ENCODE assay signal across 16 cellular contexts in the genomic region with DNA sequence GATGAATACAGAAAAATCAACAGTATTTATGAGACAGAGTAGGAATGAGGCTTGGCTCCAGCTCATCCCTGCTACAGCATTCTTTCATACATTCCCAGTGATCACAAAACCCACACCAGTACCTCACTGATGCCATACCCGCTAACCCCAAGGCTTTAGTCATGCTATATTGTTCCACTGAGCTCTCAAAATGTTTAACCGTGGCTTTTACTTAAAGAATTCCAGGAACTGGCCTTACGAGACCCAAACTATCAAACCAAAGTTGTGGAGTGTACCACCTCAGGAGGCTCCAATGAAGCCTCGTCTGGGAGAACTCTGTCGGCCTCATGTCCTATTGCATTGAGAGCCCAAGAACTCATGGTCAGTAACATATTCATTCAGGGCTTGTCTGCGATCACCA.
A peak's percentile ranks its signal among the peaks of the same experiment; 100 is the strongest.
DNase-seq lines count a peak whose midpoint lies in the region; ATAC-seq, FAIRE-seq and TF ChIP-seq lines count a peak whose summit lies in the region.
"Had no signal": no experiment of that assay in that cellular context is flagged by ENCODE, and none has a peak within 500 bp of the region (broad histone marks: within the 10 kb centered on the region; RNA-seq: fewer than 3 reads in every experiment).

No MANE protein-coding gene starts in this region.

- H3K9me3 Mint-ChIP-seq in H9, result no peaks in the 10 kb centered on the region; a peak in 1 of 5 replicates
- H3K9me3 Mint-ChIP-seq: activated B cell treated with CpG ODN at 0.5 μM for 24 hours, nephron progenitor cell had no signal

- H3K9me3 ChIP-seq in A549, result no peaks in the 10 kb centered on the region
- no peaks in the 10 kb centered on the region for H3K9me3 ChIP-seq in H9 (ENCODE audit: control insufficient read depth, low read depth, low read length)
- no peaks in the 10 kb centered on the region for H3K9me3 ChIP-seq in hepatocyte (ENCODE audit: low read depth)
- no peaks in the 10 kb centered on the region for H3K9me3 ChIP-seq in esophagus muscularis mucosa
- H3K9me3 ChIP-seq: left lung, thyroid gland had no signal

- no peak for TF ChIP-seq CTCF in A549 (IDR thresholded peaks at IDR 0.05)
- TF ChIP-seq CTCF in H9 (conservative IDR thresholded peaks at IDR 0.05), result no peak
- TF ChIP-seq CTCF in astrocyte of the cerebellum (IDR thresholded peaks at IDR 0.05; ENCODE audit: low read depth, low read length, missing control alignments), result no peak
- no peak for TF ChIP-seq CTCF in hepatocyte (IDR thresholded peaks at IDR 0.05; ENCODE audit: poor library complexity)
- TF ChIP-seq CTCF in esophagus muscularis mucosa (IDR thresholded peaks at IDR 0.05), result no peak

- no peak overlapping the region for H4K8ac ChIP-seq in H9 (replicated peaks; ENCODE audit: insufficient read length, low read depth, low read length)

- TF ChIP-seq RAD21 in A549 (conservative IDR thresholded peaks at IDR 0.05 in 1 of 2, IDR thresholded peaks at IDR 0.05 in 1 of 2), result no peak

- intact Hi-C loops in esophagus muscularis mucosa (cut with DNase I), result no loop called here

- no peak overlapping the region for H3K18ac ChIP-seq in H9 (ENCODE audit: insufficient read length, low read depth, low read length)

- peaks cover 0 to 6% (median 2%) of the 10 kb centered on the region in 3 experiments; a peak in 2 of 7 replicates for H3K36me3 Mint-ChIP-seq in H9 (ENCODE audit: insufficient read depth in 1 of 3, low read depth in 3 of 3)

- peak overlapping the region; percentile 63 to 66; a peak in 5 of 6 replicates for H3K27ac ChIP-seq in A549
- H3K27ac ChIP-seq in H9 (ENCODE audit: insufficient read length, low read depth, low read length), result no peak overlapping the region
- H3K27ac ChIP-seq in hepatocyte, result peak overlapping the region; percentile 90
- no peak overlapping the region for H3K27ac ChIP-seq in esophagus muscularis mucosa (replicated peaks in 1 of 4)
- H3K27ac ChIP-seq: dorsolateral prefrontal cortex, left lung, thyroid gland had no signal

- no peaks in the 10 kb centered on the region for H3K27me3 ChIP-seq in H9 (ENCODE audit: insufficient read depth, low read length)
- H3K27me3 ChIP-seq in hepatocyte, result no peaks in the 10 kb centered on the region
- H3K27me3 ChIP-seq in esophagus muscularis mucosa, result no peaks in the 10 kb centered on the region
- H3K27me3 ChIP-seq: dorsolateral prefrontal cortex, left lung, thyroid gland had no signal

- H3K56ac ChIP-seq in H9 (ENCODE audit: insufficient read length, low read depth, low read length), result no peak overlapping the region

- POLR2A ChIA-PET in A549 (lab: Yijun Ruan, JAX), result no interaction called here

- no peaks in the 10 kb centered on the region for H3K79me1 ChIP-seq in H9 (ENCODE audit: insufficient read depth, low read depth, low read length, poor library complexity, severe bottlenecking)

- no peak overlapping the region for H2BK20ac ChIP-seq in H9 (ENCODE audit: low read depth, low read length, poor library complexity, severe bottlenecking)

- no peak overlapping the region for H3K14ac ChIP-seq in H9 (ENCODE audit: insufficient read depth, low read length)

- H3K4me1 ChIP-seq in A549 (peaks cover 47% of the 10 kb centered on the region), H9 (ENCODE audit: insufficient read depth, low read length) (peaks cover 5% of the 10 kb centered on the region; the same call in 1 of the 2 replicates), hepatocyte (ENCODE audit: insufficient read depth) (peaks cover 29% of the 10 kb centered on the region), esophagus muscularis mucosa (peaks cover 8 to 35% (median 24%) of the 10 kb centered on the region in 4 donors)

- no peak overlapping the region for H3K23ac ChIP-seq in H9 (ENCODE audit: insufficient read length, low read depth, low read length)

- TF ChIP-seq POLR2A in A549 (IDR thresholded peaks at IDR 0.05; ENCODE audit: low read length), result no peak
- no peak for TF ChIP-seq POLR2A in erythroblast (IDR thresholded peaks at IDR 0.05; ENCODE audit: low read length)
- TF ChIP-seq POLR2A in esophagus muscularis mucosa (IDR thresholded peaks at IDR 0.05; ENCODE audit: low read depth), result no peak

- no peak overlapping the region for H3K4me3 Mint-ChIP-seq in H9
- H3K4me3 Mint-ChIP-seq: activated B cell treated with CpG ODN at 0.5 μM for 24 hours, nephron progenitor cell had no signal

- H3K4ac ChIP-seq in H9 (ENCODE audit: low read depth, low read length), result no peak overlapping the region

- peak in 1 of 2 experiments; percentile 48; a peak in 2 of 6 replicates for ATAC-seq in A549
- ATAC-seq in GM19351 (IDR thresholded peaks at IDR 0.05; ENCODE audit: unreplicated experiment), result no peak
- ATAC-seq in GM21825 (IDR thresholded peaks at IDR 0.05; ENCODE audit: unreplicated experiment), result no peak

- no peaks in the 10 kb centered on the region for H3K27me3 Mint-ChIP-seq in H9 (ENCODE audit: low read depth)
- H3K27me3 Mint-ChIP-seq: activated B cell treated with CpG ODN at 0.5 μM for 24 hours had no signal

- no peaks in the 10 kb centered on the region for H3K79me2 ChIP-seq in H9 (ENCODE audit: insufficient read depth, low read length)
- no peaks in the 10 kb centered on the region for H3K79me2 ChIP-seq in hepatocyte

- peaks cover 12 to 14% of the 10 kb centered on the region in 2 experiments for H3K4me1 Mint-ChIP-seq in H9
- H3K4me1 Mint-ChIP-seq: activated B cell treated with CpG ODN at 0.5 μM for 24 hours, nephron progenitor cell had no signal

- H4K5ac ChIP-seq in H9 (ENCODE audit: insufficient read length, low read depth, low read length), result no peak overlapping the region

- no peaks in the 10 kb centered on the region for H3K9me2 ChIP-seq in hepatocyte (replicated peaks; ENCODE audit: insufficient read depth)

- H3K9ac ChIP-seq in H9 (ENCODE audit: extremely low read depth, insufficient read length, low read length), result no peak overlapping the region

- H2AK5ac ChIP-seq in H9 (ENCODE audit: insufficient read length, low read length), result no peak overlapping the region

- no peak overlapping the region for H3K4me3 ChIP-seq in A549
- no peak overlapping the region for H3K4me3 ChIP-seq in astrocyte of the cerebellum (ENCODE audit: low read depth, low read length)
- H3K4me3 ChIP-seq in hepatocyte, result no peak overlapping the region
- no peak overlapping the region for H3K4me3 ChIP-seq in esophagus muscularis mucosa
- H3K4me3 ChIP-seq: dorsolateral prefrontal cortex, left lung, thyroid gland had no signal

- FAIRE-seq in A549 (lab: Jason Lieb, UNC), result no peak
- FAIRE-seq: GM12892 had no signal

- H3K36me3 ChIP-seq in hepatocyte (replicated peaks; ENCODE audit: insufficient read depth, low read depth) (no peaks in the 10 kb centered on the region), esophagus muscularis mucosa (no peaks in the 10 kb centered on the region)
- H3K36me3 ChIP-seq: left lung, thyroid gland had no signal

- CTCF ChIA-PET in A549 (lab: Yijun Ruan, JAX), result interaction anchor here (1.2 kb wide), 1 partner anchor 1098 kb away, joined by 3 read pairs; no protein-coding TSS in a partner anchor

- no peak overlapping the region for H2BK15ac ChIP-seq in H9 (ENCODE audit: low read depth, low read length)

- TF ChIP-seq EP300 in A549 (IDR thresholded peaks at IDR 0.05), result no peak
- no peak for TF ChIP-seq EP300 in esophagus muscularis mucosa (IDR thresholded peaks at IDR 0.05)

- H3T11ph ChIP-seq in H9 (ENCODE audit: low read length), result no peak overlapping the region

- H2AFZ ChIP-seq in H9 (ENCODE audit: low read length), result no peak overlapping the region
- no peak overlapping the region for H2AFZ ChIP-seq in hepatocyte

- H2BK5ac ChIP-seq in H9 (ENCODE audit: insufficient read length, low read length), result no peak overlapping the region

- no peak overlapping the region; a peak in 1 of 7 replicates for H3K27ac Mint-ChIP-seq in H9
- H3K27ac Mint-ChIP-seq: activated B cell treated with CpG ODN at 0.5 μM for 24 hours, nephron progenitor cell had no signal

- H2BK120ac ChIP-seq in H9 (ENCODE audit: low read depth, low read length, poor library complexity, severe bottlenecking), result no peak overlapping the region

- H3K23me2 ChIP-seq in H9 (ENCODE audit: insufficient read length, low read depth, low read length, poor library complexity, severe bottlenecking), result no peaks in the 10 kb centered on the region

- H4K20me1 ChIP-seq in H9 (ENCODE audit: control insufficient read depth, insufficient read depth, insufficient read length), result no peaks in the 10 kb centered on the region
- no peaks in the 10 kb centered on the region for H4K20me1 ChIP-seq in hepatocyte (ENCODE audit: insufficient read depth, poor library complexity, severe bottlenecking)

- H3K4me2 ChIP-seq in A549, result peak overlapping the region; percentile 35; the same call in 1 of the 3 replicates
- H3K4me2 ChIP-seq in H9 (ENCODE audit: insufficient read depth, insufficient read length, low read length), result no peak overlapping the region
- H3K4me2 ChIP-seq in hepatocyte, result peak overlapping the region; percentile 35

- DNase-seq in A549 (ENCODE audit: low read depth in 1 of 2, low spot score in 1 of 2), result no peak
- no peak for DNase-seq in H9
- DNase-seq in astrocyte of the cerebellum (ENCODE audit: low read depth), result peak; percentile 93
- DNase-seq in hepatocyte (ENCODE audit: low spot score), result no peak
- no peak for DNase-seq in erythroblast (lab: John Stamatoyannopoulos, UW)
- DNase-seq in esophagus muscularis mucosa (ENCODE audit: extremely low spot score), result no peak
- DNase-seq: activated B cell treated with CpG ODN at 0.5 μM for 24 hours; activated T-cell treated with anti-CD3 and anti-CD28 coated beads for 4 hours; dorsolateral prefrontal cortex; left lung; nephron progenitor cell; NK-92 treated with Interleukin-12 subunit alpha and Interleukin-12 subunit beta, amount 100 ng/mL, for 24 hours; thyroid gland had no signal

- peak overlapping the region; percentile 30 for H2BK12ac ChIP-seq in H9 (ENCODE audit: insufficient read length, low read depth, low read length)

- 84% methylated on average over 5 of the region's 6 CpGs for WGBS in A549 (ENCODE audit: missing lambda C conversion rate)
- no CpG with 5 or more reads among the region's 6 CpGs for WGBS in H9 (ENCODE audit: extremely low coverage, insufficient read length, low lambda C conversion rate)
- WGBS in hepatocyte (ENCODE audit: low lambda C conversion rate, missing lambda C conversion rate), result 94% methylated on average over 6 of the region's 6 CpGs
- 92% methylated on average over 6 of the region's 6 CpGs for WGBS in esophagus muscularis mucosa

- no peak overlapping the region for H4K91ac ChIP-seq in H9 (ENCODE audit: insufficient read length, low read depth, low read length)

- in situ Hi-C loops in astrocyte of the cerebellum (cut with HindIII; ENCODE audit: low sequenced_read_pairs), result no loop called here

TF ChIP-seq in A549, 52 proteins besides CTCF, POLR2A, EP300 and RAD21 (continues in another document):
- TF ChIP-seq MAFK (IDR thresholded peaks at IDR 0.05; ENCODE audit: partially characterized antibody), result no peak
- TF ChIP-seq HOXB13 (CRISPR knock-in tag; IDR thresholded peaks at IDR 0.05; ENCODE audit: low read depth), result no peak
- TF ChIP-seq TP53 (CRISPR knock-in tag; IDR thresholded peaks at IDR 0.05), result no peak
- TF ChIP-seq MAZ (IDR thresholded peaks at IDR 0.05; ENCODE audit: borderline replicate concordance, low read depth, low read length), result no peak
- TF ChIP-seq NR3C1 (IDR thresholded peaks at IDR 0.05), result no peak
- TF ChIP-seq KDM5A (IDR thresholded peaks at IDR 0.05), result no peak

Comparison
In these comparisons a context has a peak if more than half of its experiments do, and no peak if none do; other contexts are left out.
1. H3K27ac ChIP-seq: peak in A549 (2 of 2) and hepatocyte (single experiment); none in H9 (single experiment) and esophagus muscularis mucosa (0 of 4).